In the genomic region with DNA sequence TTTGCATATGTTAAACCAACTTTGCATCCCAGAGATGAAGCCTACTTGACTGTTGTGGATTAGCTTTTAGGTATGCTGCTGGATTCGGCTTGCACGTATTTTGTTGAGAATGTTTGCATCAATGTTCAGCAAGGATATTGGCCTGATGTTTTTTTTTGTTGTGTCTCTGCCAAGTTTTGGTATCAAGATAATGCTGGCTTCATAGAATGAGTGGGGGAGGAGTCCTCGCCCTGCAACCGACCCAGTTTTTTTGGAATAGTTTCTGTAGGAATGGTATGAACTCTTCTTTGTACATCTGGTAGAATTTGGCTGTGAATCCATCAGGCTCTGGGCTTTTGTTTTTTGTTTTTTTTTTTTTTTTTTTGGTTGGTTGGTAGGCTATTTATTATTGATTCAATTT, we compare ENCODE assay signal across 30 cellular contexts.
"Had no signal": no experiment of that assay in that cellular context is flagged by ENCODE, and none has a peak within 500 bp of the region (broad histone marks: within the 10 kb centered on the region; RNA-seq: fewer than 3 reads in every experiment).

No MANE protein-coding gene starts in this region.

- DNase-seq: hippocampal formation; kidney glomerular epithelial cell; left colon; left ventricle myocardium inferior; mesendoderm; naive B cell; natural killer cell; nephron progenitor cell; occipital lobe; psoas muscle; stimulated activated CD4-positive, alpha-beta T cell treated with anti-CD3 and anti-CD28 coated beads, Interleukin-12 subunit alpha, Interleukin-12 subunit beta, amount 100 ng/mL, for 4 hours; stimulated activated CD4-positive, alpha-beta T cell treated with anti-CD3 and anti-CD28 coated beads, Interleukin-15, amount 100 ng/mL, for 24 hours; stimulated activated CD4-positive, alpha-beta T cell treated with anti-CD3 and anti-CD28 coated beads, Interleukin-2, amount 100 ng/mL, for 24 hours; stimulated activated CD4-positive, alpha-beta T cell treated with anti-CD3 and anti-CD28 coated beads, Interleukin-4, amount 100 ng/mL, for 1 hour; stimulated activated naive B cell treated with anti-CD40 and anti-IgM and Interleukin-4, amounts not matched to agents 10 μg/mL and 1 μg/mL and 100 μg/mL, for 72 hours; stimulated activated naive CD8-positive, alpha-beta T cell treated with anti-CD3 and anti-CD28 coated beads, Interleukin-15, Interleukin-2, amounts not matched to agents 100 U/mL and 50 U/mL, for 24 hours; stomach; testis; thyroid gland; transverse colon; upper lobe of left lung; uterus had no signal

- H3K4me1 ChIP-seq: left ventricle myocardium inferior, neural progenitor cell, parathyroid adenoma, psoas muscle, right atrium auricular region, testis, uterus had no signal

- H3K4me2 ChIP-seq: neural progenitor cell had no signal

- FAIRE-seq: keratinocyte had no signal

- H3K27ac ChIP-seq: left ventricle myocardium inferior, neural progenitor cell, neutrophil, parathyroid adenoma, psoas muscle, right atrium auricular region, skin epidermis, stomach, testis, thyroid gland, transverse colon, upper lobe of left lung, uterus had no signal

- H3K79me2 ChIP-seq: parathyroid adenoma had no signal

- ATAC-seq: left colon; natural killer cell; psoas muscle; sciatic nerve; stimulated activated naive B cell treated with anti-CD40 and anti-IgM and Interleukin-4, amounts not matched to agents 10 μg/mL and 1 μg/mL and 100 μg/mL, for 72 hours; stimulated activated naive CD8-positive, alpha-beta T cell treated with anti-CD3 and anti-CD28 coated beads, Interleukin-15, Interleukin-2, amounts not matched to agents 100 U/mL and 50 U/mL, for 24 hours had no signal

- H3K9me3 ChIP-seq: neutrophil, psoas muscle, testis, thyroid gland, uterus had no signal

- H3K4me3 ChIP-seq: left ventricle myocardium inferior, lung, neural progenitor cell, psoas muscle, right atrium auricular region, skin epidermis, stomach, testis, thyroid gland, transverse colon, upper lobe of left lung, uterus had no signal

- H3K9ac ChIP-seq: neural progenitor cell, parathyroid adenoma had no signal

- H3K27me3 ChIP-seq: neural progenitor cell, neutrophil, right atrium auricular region, stomach, testis, thyroid gland, transverse colon, upper lobe of left lung, uterus had no signal

- H3K36me3 ChIP-seq: left ventricle myocardium inferior, neural progenitor cell, neutrophil, right atrium auricular region, stomach, thyroid gland, transverse colon, upper lobe of left lung, uterus had no signal

- H2AFZ ChIP-seq: neural progenitor cell, parathyroid adenoma had no signal
